1 cellular context compared by ENCODE assay signal in genomic region chr19:7730286-7731217, GRCh38.
TF ChIP-seq lines count a peak whose summit lies in the region.

No MANE protein-coding gene starts in this region.

TF ChIP-seq in H1, 55 proteins besides CTCF, POLR2A, EP300 and RAD21:
- TF ChIP-seq ATF2 (IDR thresholded peaks at IDR 0.05; ENCODE audit: low read length) (no peak), MAX (IDR thresholded peaks at IDR 0.05) (peak; percentile 74), EZH2 (IDR thresholded peaks at IDR 0.05; ENCODE audit: low read depth, low read length, severe bottlenecking) (peak; percentile 47), SUZ12 (IDR thresholded peaks at IDR 0.05; ENCODE audit: low read length) (peak; percentile 68), CBX5 (IDR thresholded peaks at IDR 0.05; ENCODE audit: low read depth, low read length) (no peak), TBP (IDR thresholded peaks at IDR 0.05; ENCODE audit: low read depth, low read length) (no peak), E2F6 (IDR thresholded peaks at IDR 0.05) (0 out of 2 replicates have a peak, but pooled peaks have one; percentile 7), RXRA (IDR thresholded peaks at IDR 0.05; ENCODE audit: insufficient read depth, low read depth, low read length) (0 out of 2 replicates have a peak, but pooled peaks have one; percentile 53)
